In genomic region chr1:207288315-207288714, GRCh38 we compare ENCODE assay signal across 19 cellular contexts.
"Had no signal": no experiment of that assay in that cellular context is flagged by ENCODE, and none has a peak within 500 bp of the region (broad histone marks: within the 10 kb centered on the region; RNA-seq: fewer than 3 reads in every experiment).

No MANE protein-coding gene starts in this region.

- H3K27me3 Mint-ChIP-seq: activated naive CD8-positive, alpha-beta T cell; type B pancreatic cell had no signal

- H3K36me3 ChIP-seq: brain microvascular endothelial cell, prostate gland, sigmoid colon, spleen had no signal

- H3K4me3 Mint-ChIP-seq: activated CD4-positive, alpha-beta T cell treated with anti-CD3 and anti-CD28 coated beads, Interleukin-2, amount 10 ng/mL, durations not matched to agents 24 days and 14 days; activated CD8-positive, alpha-beta T cell treated with anti-CD3 and anti-CD28 coated beads, Interleukin-2, amount 10 ng/mL, durations not matched to agents 7 days and 5 days; activated naive CD8-positive, alpha-beta T cell; activated T-cell treated with anti-CD3 and anti-CD28 coated beads, Interleukin-2, amount 50 U/mL, for 72 hours; mesothelial cell of epicardium; neural crest cell; stimulated activated naive CD8-positive, alpha-beta T cell treated with anti-CD3 and anti-CD28 coated beads, Interleukin-15, Interleukin-2, amounts not matched to agents 100 ng/mL and 50 ng/mL, for 24 hours; T-helper 2 cell treated with Interferon-gamma antibody and Interleukin-4, amounts not matched to agents 5 μg/mL and 100 μg/mL, for 36 hours; type B pancreatic cell had no signal

- H3K27ac ChIP-seq: brain microvascular endothelial cell, prostate gland, spleen had no signal

- H3K9me3 ChIP-seq: prostate gland had no signal

- H3K36me3 Mint-ChIP-seq: type B pancreatic cell had no signal

- DNase-seq: activated CD4-positive, alpha-beta T cell treated with anti-CD3 and anti-CD28 coated beads, Interleukin-2, amount 10 ng/mL, durations not matched to agents 24 days and 14 days; activated CD4-positive, CD25-positive, alpha-beta regulatory T cell; activated CD8-positive, alpha-beta memory T cell treated with anti-CD3 and anti-CD28 coated beads, Interleukin-2, amount 50 U/mL, for 4 hours; activated CD8-positive, alpha-beta T cell treated with anti-CD3 and anti-CD28 coated beads, Interleukin-2, amount 10 ng/mL, durations not matched to agents 7 days and 5 days; activated gamma-delta T cell treated with Interleukin-2 at 50 U/mL for 16 hours; activated T-cell treated with anti-CD3 and anti-CD28 coated beads, Interleukin-2, amount 50 U/mL, for 72 hours; amniotic stem cell; brain microvascular endothelial cell; cortex of kidney; effector CD8-positive, alpha-beta T cell; sigmoid colon; spleen had no signal

- ATAC-seq: activated CD8-positive, alpha-beta T cell treated with anti-CD3 and anti-CD28 coated beads, Interleukin-2, amount 10 ng/mL, durations not matched to agents 7 days and 5 days; activated T-cell treated with anti-CD3 and anti-CD28 coated beads, Interleukin-2, amount 50 U/mL, for 72 hours had no signal

- H3K4me1 Mint-ChIP-seq: neural crest cell had no signal

- H3K27me3 ChIP-seq: brain microvascular endothelial cell, sigmoid colon, spleen had no signal

- H3K4me1 ChIP-seq: prostate gland had no signal

- H3K4me3 ChIP-seq: prostate gland, sigmoid colon, spleen had no signal

- H3K27ac Mint-ChIP-seq: activated CD4-positive, alpha-beta T cell treated with anti-CD3 and anti-CD28 coated beads, Interleukin-2, amount 10 ng/mL, durations not matched to agents 24 days and 14 days; activated CD8-positive, alpha-beta T cell treated with anti-CD3 and anti-CD28 coated beads, Interleukin-2, amount 10 ng/mL, durations not matched to agents 7 days and 5 days; activated naive CD8-positive, alpha-beta T cell; activated T-cell treated with anti-CD3 and anti-CD28 coated beads, Interleukin-2, amount 50 U/mL, for 72 hours; mesothelial cell of epicardium; stimulated activated naive CD8-positive, alpha-beta T cell treated with anti-CD3 and anti-CD28 coated beads, Interleukin-15, Interleukin-2, amounts not matched to agents 100 ng/mL and 50 ng/mL, for 24 hours; T-helper 2 cell treated with Interferon-gamma antibody and Interleukin-4, amounts not matched to agents 5 μg/mL and 100 μg/mL, for 36 hours; type B pancreatic cell had no signal
